ENCODE assay signal across 8 cellular contexts in the genomic region with DNA sequence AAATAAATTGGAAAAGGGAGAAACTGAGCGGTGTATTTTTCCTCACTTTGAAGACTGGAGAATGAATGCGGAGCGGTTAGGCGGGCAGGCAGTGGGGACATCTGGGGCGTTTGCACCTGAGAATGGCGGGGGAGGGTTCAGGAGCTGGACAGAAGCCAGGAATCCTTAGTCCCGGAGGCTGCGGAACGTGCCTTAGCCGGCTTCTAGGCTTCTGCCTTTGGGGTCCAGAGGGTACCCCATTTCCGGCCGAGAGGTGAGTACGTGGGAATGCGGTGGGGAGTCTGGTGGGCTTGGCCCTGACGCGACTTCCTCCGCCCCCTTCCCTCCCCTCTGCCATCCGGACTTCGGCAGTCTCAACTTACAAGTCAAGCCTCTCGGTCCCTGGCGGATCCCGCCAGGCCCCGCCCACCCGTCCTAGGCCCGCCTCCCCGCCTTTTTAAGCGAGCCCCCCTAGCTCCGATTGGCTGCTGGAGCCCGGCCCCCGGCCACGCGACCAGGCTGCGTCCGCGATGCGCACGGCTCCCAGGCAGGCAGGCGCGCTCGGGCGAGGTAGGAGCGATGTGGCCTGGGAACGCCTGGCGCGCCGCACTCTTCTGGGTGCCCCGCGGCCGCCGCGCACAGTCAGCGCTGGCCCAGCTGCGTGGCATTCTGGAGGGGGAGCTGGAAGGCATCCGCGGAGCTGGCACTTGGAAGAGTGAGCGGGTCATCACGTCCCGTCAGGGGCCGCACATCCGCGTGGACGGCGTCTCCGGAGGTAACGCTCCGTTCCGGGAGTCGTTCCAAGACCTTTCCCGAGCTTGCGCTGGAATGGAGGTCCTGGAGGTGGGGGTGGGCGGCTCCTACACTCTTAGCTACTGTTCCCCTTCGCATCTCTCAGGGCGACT. TPM values are rescaled to one million over a fixed set of nuclear protein-coding genes. Genes with fewer than 3 reads are reported as not detected.
DNase-seq lines count a peak whose midpoint lies in the region; ATAC-seq and TF ChIP-seq lines count a peak whose summit lies in the region.

A gene (plus strand): TSS at position 525 of the 884 bp plus-strand sequence. CDS start 34 bp downstream, at position 559.

- H3K27me3 ChIP-seq in PC-9 (ENCODE audit: insufficient read depth, low read depth) = no peaks in the 10 kb centered on the region

- POLR2A ChIA-PET in PC-9 (lab: Charles Lee; ENCODE audit: unreplicated experiment) = interaction anchor here (0.5 to 1.1 kb wide), 19 partner anchors 8 to 478 kb away, joined by 3 to 15 read pairs (median 4); a partner anchor contains a TSS

- H3K79me2 ChIP-seq in PC-9 (ENCODE audit: low read depth) = peaks cover 29% of the 10 kb centered on the region

- TF ChIP-seq CTCF in PC-9 (conservative IDR thresholded peaks at IDR 0.05) (no peak), epithelial cell of esophagus (IDR thresholded peaks at IDR 0.05; ENCODE audit: insufficient read depth, low read depth, low read length, missing control alignments) (no peak), mucosa of descending colon (IDR thresholded peaks at IDR 0.05) (no peak)

- H3K4me1 ChIP-seq in PC-9 (replicated peaks; ENCODE audit: insufficient read depth) (peaks cover 18% of the 10 kb centered on the region), mucosa of descending colon (ENCODE audit: low read depth) (peaks cover 28% of the 10 kb centered on the region)

- H3K36me3 ChIP-seq in PC-9 (ENCODE audit: low read depth) (no peaks in the 10 kb centered on the region), mucosa of descending colon (ENCODE audit: low read depth) (no peaks in the 10 kb centered on the region)

- H3K27ac ChIP-seq in PC-9 = no peak within 1 kb of the TSS

- CTCF ChIA-PET in PC-9 (lab: Charles Lee) = interaction anchor here (0.5 to 2.3 kb wide), 10 partner anchors 10 to 299 kb away, joined by 3 to 21 read pairs (median 4); no protein-coding TSS in a partner anchor

- DNase-seq in COR-L47 (lab: John Stamatoyannopoulos, UW) (peak; percentile 93), HuH-7 (ENCODE audit: low spot score) (peak; percentile 98), PC-9 (peak; percentile 96), activated T-cell treated with anti-CD3 and anti-CD28 coated beads for 4 hours (peak; percentile 80), epithelial cell of esophagus (ENCODE audit: low read depth) (peak; percentile 99), mucosa of descending colon (peak; percentile 97 to 98 (median 98))
- peak; percentile 90 to 96 for DNase-seq in stimulated activated CD8-positive, alpha-beta memory T cell treated with anti-CD3 and anti-CD28 coated beads, Interleukin-2, amount 100 ng/mL, for 48 hours (ENCODE audit: low read depth in 2 of 2)

- peaks cover 42% of the 10 kb centered on the region for H3F3A ChIP-seq in PC-9 (ENCODE audit: insufficient read depth, low read depth)

- H3K9me3 ChIP-seq in PC-9 (ENCODE audit: insufficient read depth, low read depth) = no peaks in the 10 kb centered on the region
- H3K9me3 ChIP-seq in mucosa of descending colon = no peaks in the 10 kb centered on the region

- BruUV-seq in PC-9 (replicated peaks; lab: Mats Ljungman, UMichigan) = no TSS peak

- peak within 1 kb of the TSS; percentile 82 for H2AFZ ChIP-seq in PC-9

- H3K9me2 ChIP-seq in PC-9 (ENCODE audit: insufficient read depth) = no peaks in the 10 kb centered on the region

- H3K4me3 ChIP-seq in PC-9 = peak within 1 kb of the TSS; percentile 100
- H3K4me3 ChIP-seq in epithelial cell of esophagus (ENCODE audit: low read length) = peak within 1 kb of the TSS; percentile 79
- H3K4me3 ChIP-seq in mucosa of descending colon = peak within 1 kb of the TSS; percentile 19

- ATAC-seq in GM21423 (IDR thresholded peaks at IDR 0.05; ENCODE audit: unreplicated experiment) (peak; percentile 82), mucosa of descending colon (peak; percentile 84)

- H3K4me2 ChIP-seq in PC-9 = peak within 1 kb of the TSS; percentile 86

- intact Hi-C loops in PC-9 (cut with micrococcal nuclease; ENCODE audit: unreplicated experiment) (loop anchor here (5.0 kb wide), 3 partner anchors 35 to 260 kb away; a partner anchor contains a TSS), mucosa of descending colon (cut with DNase I, micrococcal nuclease) (no loop called here)

- H4K20me1 ChIP-seq in PC-9 (ENCODE audit: insufficient read depth) = peaks cover 16% of the 10 kb centered on the region

RNA-seq across cellular contexts. Expression of the gene that starts here (rescaled TPM):
- total RNA-seq in PC-9 (2021) (32.3 and 37.7 TPM in 2 replicates), mucosa of descending colon (10 to 100 TPM in 2 of 3 donors, 1 to 10 TPM in 1; 9.2 to 15.6 (median 13.6) TPM)

Comparison
In these comparisons a context has a peak if more than half of its experiments do, and no peak if none do; other contexts are left out.
1. H3K4me3 ChIP-seq: peak in every context shown above with its lines; median percentile 100 in PC-9; 79 in epithelial cell of esophagus; 19 in mucosa of descending colon.